Comparison of ENCODE assay signal across 17 cellular contexts in the genomic region with DNA sequence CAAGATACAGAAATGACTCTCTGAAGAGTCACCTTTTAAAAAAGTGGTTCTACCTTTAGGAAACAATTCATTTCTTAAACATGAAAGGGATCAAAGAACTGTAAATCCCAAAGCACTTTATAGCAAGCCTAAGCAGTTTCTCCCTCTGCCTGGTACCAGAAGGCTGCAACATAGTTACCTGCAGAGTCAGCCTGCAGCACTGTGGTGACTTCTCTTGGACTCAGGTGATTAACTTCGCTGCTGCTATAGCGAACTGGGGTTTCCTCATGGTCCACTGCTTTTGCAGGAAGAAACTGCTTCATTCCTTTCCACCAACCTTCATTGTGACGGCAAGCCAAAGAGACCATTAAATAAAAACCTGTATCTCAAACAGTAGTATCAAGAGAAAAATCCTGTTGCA. TPM values are rescaled to one million over a fixed set of nuclear protein-coding genes. Genes with fewer than 3 reads are reported as not detected.
DNase-seq lines count a peak whose midpoint lies in the region; ATAC-seq, FAIRE-seq and TF ChIP-seq lines count a peak whose summit lies in the region.
"Had no signal": no experiment of that assay in that cellular context is flagged by ENCODE, and none has a peak within 500 bp of the region (broad histone marks: within the 10 kb centered on the region; RNA-seq: fewer than 3 reads in every experiment).

No MANE protein-coding gene starts in this region.

- POLR2A ChIA-PET in A549 (lab: Yijun Ruan, JAX), result no interaction called here

- no peak for TF ChIP-seq RAD21 in A549 (conservative IDR thresholded peaks at IDR 0.05 in 1 of 2, IDR thresholded peaks at IDR 0.05 in 1 of 2)

- TF ChIP-seq POLR2A in A549 (IDR thresholded peaks at IDR 0.05; ENCODE audit: low read length), result no peak

- FAIRE-seq in A549 (lab: Jason Lieb, UNC), result no peak
- FAIRE-seq: A204.1, H54 had no signal

- 71% methylated on average over 3 of the region's 3 CpGs for whole genome bisulfite sequencing in A549 (ENCODE audit: missing lambda C conversion rate)

- no peaks in the 10 kb centered on the region for H3K4me1 ChIP-seq in A549
- H3K4me1 ChIP-seq: SJSA1 had no signal

- H3K9me3 ChIP-seq in A549, result no peaks in the 10 kb centered on the region
- H3K9me3 ChIP-seq: SJSA1 had no signal

- H3K4me3 ChIP-seq in A549 (no peak overlapping the region), epithelial cell of esophagus (ENCODE audit: low read length) (no peak overlapping the region)
- H3K4me3 ChIP-seq: SJSA1 had no signal

- no peak for DNase-seq in A549 (ENCODE audit: low read depth in 1 of 2, low spot score in 1 of 2)
- DNase-seq in NCI-H526 treated with DMSO at 0.1 percent for 48 hours (lab: John Stamatoyannopoulos, UW), result peak; percentile 8
- peak; percentile 63 for DNase-seq in epithelial cell of esophagus (ENCODE audit: low read depth)
- peak; percentile 82 for DNase-seq in left kidney (ENCODE audit: low read depth, low spot score)
- no peak for DNase-seq in activated CD4-positive, alpha-beta T cell treated with anti-CD3 and anti-CD28 coated beads for 48 hours
- no peak for DNase-seq in D341Med (ENCODE audit: low spot score)
- DNase-seq: DMS 273 treated with DMSO at 0.1 percent for 48 hours, DMS79 treated with DMSO at 0.1 percent for 48 hours, Karpas-422, NCI-H1417 treated with DMSO at 0.1 percent for 48 hours, NCI-H187 treated with DMSO at 0.1 percent for 48 hours, NCI-H2107 had no signal

- CTCF ChIA-PET in A549 (lab: Yijun Ruan, JAX), result interaction anchor here (1.3 kb wide), 1 partner anchor 10 kb away, joined by 4 read pairs; no protein-coding TSS in a partner anchor

- no peak overlapping the region for H3K4me2 ChIP-seq in A549

- H3K27ac ChIP-seq in A549, result no peak overlapping the region
- H3K27ac ChIP-seq: SJSA1 had no signal

- ATAC-seq in A549 (peak; percentile 36 to 42; a peak in 3 of 6 replicates), GM21825 (IDR thresholded peaks at IDR 0.05; ENCODE audit: unreplicated experiment) (no peak)
- ATAC-seq: Right ventricle myocardium inferior had no signal

- TF ChIP-seq CTCF in A549 (IDR thresholded peaks at IDR 0.05) (no peak), epithelial cell of esophagus (IDR thresholded peaks at IDR 0.05; ENCODE audit: insufficient read depth, low read depth, low read length, missing control alignments) (no peak)

- no peak for TF ChIP-seq EP300 in A549 (IDR thresholded peaks at IDR 0.05)

TF ChIP-seq in A549, 52 proteins besides CTCF, POLR2A, EP300 and RAD21:
- TF ChIP-seq HOXB13 (CRISPR knock-in tag; IDR thresholded peaks at IDR 0.05; ENCODE audit: low read depth), result no peak

RNA-seq across cellular contexts. Expression of a gene that starts 37.3 kb away (rescaled TPM):
- 0.89 and 1.1 TPM in 2 replicates for polyA plus RNA-seq in A549 (2011; rRNA removed)
- polyA plus RNA-seq in A549 (2012; cell fraction: cytosol; rRNA removed), result 0.28 and 0.35 TPM in 2 replicates
- 0.22 and 0.42 TPM in 2 replicates for polyA plus RNA-seq in A549 (2012; cell fraction: nucleus; rRNA removed)
- polyA plus RNA-seq in A549 (2017; fragmentation: RNase III; extraction: RNeasy Plus Mini Kit Qiagen cat#74134 plus additional on column Dnase treatment), result 0.90 to 1.4 TPM (median 0.94 TPM) in 3 replicates
- polyA minus RNA-seq in A549 (2011; rRNA and poly(A)+ RNA removed), result 1.3 TPM in 1 of 2 replicates, not detected in the other

Comparison
In these comparisons a context has a peak if more than half of its experiments do, and no peak if none do; other contexts are left out.
1. DNase-seq: peak in NCI-H526 treated with DMSO at 0.1 percent for 48 hours (single experiment), epithelial cell of esophagus (single experiment) and left kidney (single experiment); none in A549 (0 of 2), activated CD4-positive, alpha-beta T cell treated with anti-CD3 and anti-CD28 coated beads for 48 hours (single experiment) and D341Med (single experiment).